In genomic region chr22:24530965-24531364, GRCh38 we compare ENCODE assay signal across 1 cellular context. TPM values are rescaled to one million over a fixed set of nuclear protein-coding genes. Genes with fewer than 3 reads are reported as not detected.
"Had no signal": no experiment of that assay in that cellular context is flagged by ENCODE, and none has a peak within 500 bp of the region (broad histone marks: within the 10 kb centered on the region; RNA-seq: fewer than 3 reads in every experiment).

No MANE protein-coding gene starts in this region.

RNA-seq across cellular contexts. Expression of gene UPB1, which starts 35.8 kb away (rescaled TPM):
- total RNA-seq: SK-MEL-5 had no signal
